ENCODE assay signal across 15 cellular contexts in genomic region chr9:38186372-38187115, GRCh38.
DNase-seq lines count a peak whose midpoint lies in the region; ATAC-seq and TF ChIP-seq lines count a peak whose summit lies in the region.
"Had no signal": no experiment of that assay in that cellular context is flagged by ENCODE, and none has a peak within 500 bp of the region (broad histone marks: within the 10 kb centered on the region; RNA-seq: fewer than 3 reads in every experiment).

No MANE protein-coding gene starts in this region.

- H3K4me3 ChIP-seq in GM23338: no peak overlapping the region
- H3K4me3 ChIP-seq in PC-3 (ENCODE audit: low read length): no peak overlapping the region
- H3K4me3 ChIP-seq in choroid plexus epithelial cell (ENCODE audit: low read depth, low read length): no peak overlapping the region
- H3K4me3 ChIP-seq in lower lobe of right lung: no peak overlapping the region
- H3K4me3 ChIP-seq: SJCRH30 had no signal

- H3K79me2 ChIP-seq in GM23338 (replicated peaks; ENCODE audit: insufficient read depth) (no peaks in the 10 kb centered on the region), PC-3 (ENCODE audit: low read length) (no peaks in the 10 kb centered on the region)

- H3K4me2 ChIP-seq in GM23338 (no peak overlapping the region), PC-3 (ENCODE audit: low read length) (no peak overlapping the region)
- H3K4me2 ChIP-seq: KMS-11 had no signal

- intact Hi-C loops in PC-3 (cut with micrococcal nuclease) (no loop called here), lower lobe of right lung (cut with DNase I) (no loop called here)

- H3K27me3 ChIP-seq in GM23338 (ENCODE audit: insufficient read depth): no peaks in the 10 kb centered on the region
- H3K27me3 ChIP-seq in PC-3 (ENCODE audit: low read length): no peaks in the 10 kb centered on the region
- no peaks in the 10 kb centered on the region for H3K27me3 ChIP-seq in lower lobe of right lung (ENCODE audit: low read depth)
- H3K27me3 ChIP-seq: SJCRH30 had no signal

- POLR2A ChIA-PET in PC-3 (lab: Charles Lee; ENCODE audit: unreplicated experiment): no interaction called here

- no peak overlapping the region for H3K4me3 Mint-ChIP-seq in GM23338
- H3K4me3 Mint-ChIP-seq: CD4-positive, alpha-beta T cell had no signal

- H4K20me1 ChIP-seq in GM23338 (replicated peaks; ENCODE audit: insufficient read depth): no peaks in the 10 kb centered on the region; the same call in 1 of the 2 replicates
- H4K20me1 ChIP-seq in PC-3 (ENCODE audit: low read length): no peaks in the 10 kb centered on the region

- H3K4me1 ChIP-seq in GM23338 (ENCODE audit: insufficient read depth): peaks cover 8% of the 10 kb centered on the region; the same call in 1 of the 2 replicates
- peaks cover 18% of the 10 kb centered on the region for H3K4me1 ChIP-seq in PC-3 (ENCODE audit: insufficient read depth, low read length)
- no peaks in the 10 kb centered on the region for H3K4me1 ChIP-seq in lower lobe of right lung

- H3K9ac ChIP-seq in PC-3 (ENCODE audit: low read length): no peak overlapping the region
- H3K9ac ChIP-seq: KMS-11 had no signal

- H3K36me3 Mint-ChIP-seq in GM23338 (ENCODE audit: low read depth): no peaks in the 10 kb centered on the region

- no peaks in the 10 kb centered on the region for H3K9me3 Mint-ChIP-seq in GM23338
- H3K9me3 Mint-ChIP-seq: CD4-positive, alpha-beta T cell had no signal

- H2AFZ ChIP-seq in GM23338: peak overlapping the region; percentile 39
- no peak overlapping the region for H2AFZ ChIP-seq in PC-3 (ENCODE audit: low read length)

- TF ChIP-seq CTCF in GM23338 (conservative IDR thresholded peaks at IDR 0.05; ENCODE audit: low read depth in 2 of 2): no peak
- no peak for TF ChIP-seq CTCF in PC-3 (conservative IDR thresholded peaks at IDR 0.05; ENCODE audit: low read depth, low read length)
- TF ChIP-seq CTCF in choroid plexus epithelial cell (conservative IDR thresholded peaks at IDR 0.05; ENCODE audit: low read depth, low read length): no peak
- no peak for TF ChIP-seq CTCF in lower lobe of right lung (IDR thresholded peaks at IDR 0.05)

- peaks cover 37% of the 10 kb centered on the region for H3K4me1 Mint-ChIP-seq in GM23338

- H3K9me2 ChIP-seq in GM23338 (ENCODE audit: insufficient read depth) (no peaks in the 10 kb centered on the region), PC-3 (replicated peaks; ENCODE audit: low read length) (no peaks in the 10 kb centered on the region)

- CTCF ChIA-PET in PC-3 (lab: Charles Lee): no interaction called here

- H3K27me3 Mint-ChIP-seq in GM23338 (ENCODE audit: insufficient read depth, low read depth, poor library complexity): peaks cover 3% of the 10 kb centered on the region

- H3K36me3 ChIP-seq in GM23338 (ENCODE audit: insufficient read depth) (no peaks in the 10 kb centered on the region), PC-3 (ENCODE audit: low read depth, low read length) (no peaks in the 10 kb centered on the region), lower lobe of right lung (no peaks in the 10 kb centered on the region)
- H3K36me3 ChIP-seq: SJCRH30 had no signal

- no peak overlapping the region for H3K27ac Mint-ChIP-seq in GM23338
- H3K27ac Mint-ChIP-seq: CD4-positive, alpha-beta T cell had no signal

- no TSS peak for BruUV-seq in PC-3 (replicated peaks; lab: Mats Ljungman, UMichigan)

- no peaks in the 10 kb centered on the region for H3F3A ChIP-seq in GM23338 (replicated peaks; ENCODE audit: low read depth)
- H3F3A ChIP-seq in PC-3 (ENCODE audit: low read length, unreplicated experiment): no peaks in the 10 kb centered on the region

- no peak overlapping the region for H3K27ac ChIP-seq in GM23338 (ENCODE audit: low read depth)
- peak overlapping the region; percentile 32; the same call in 1 of the 2 replicates for H3K27ac ChIP-seq in PC-3 (ENCODE audit: low read length)
- no peak overlapping the region for H3K27ac ChIP-seq in lower lobe of right lung
- H3K27ac ChIP-seq: KMS-11, RWPE1, SJCRH30 had no signal

- ATAC-seq in GM23338 (no peak), PC-3 (peak; percentile 37; the same call in 1 of the 2 replicates), lower lobe of right lung (no peak)

- DNase-seq in GM23338 (ENCODE audit: low spot score) (no peak), PC-3 (peak; percentile 62), choroid plexus epithelial cell (ENCODE audit: low read depth) (peak; percentile 72), pulmonary artery endothelial cell (ENCODE audit: low read depth, low spot score) (peak; percentile 37), lower lobe of right lung (no peak), iPS-NIHi7 (ENCODE audit: extremely low spot score) (no peak), NCI-H2171 (lab: John Stamatoyannopoulos, UW) (no peak)
- DNase-seq: ACHN; CD4-positive, alpha-beta T cell; NCI-H1417; NCI-H2029; NCI-H510A treated with DMSO at 0.1 percent for 48 hours; SJCRH30 had no signal

- H3K9me3 ChIP-seq in PC-3 (ENCODE audit: low read length) (no peaks in the 10 kb centered on the region), lower lobe of right lung (no peaks in the 10 kb centered on the region)
- H3K9me3 ChIP-seq: SJCRH30 had no signal

TF ChIP-seq in GM23338, 12 proteins besides CTCF, POLR2A, EP300 and RAD21:
- TF ChIP-seq ETS1 (IDR thresholded peaks at IDR 0.05) (no peak), STAT1 (IDR thresholded peaks at IDR 0.05; ENCODE audit: unreplicated experiment) (no peak)

Comparison
In these comparisons a context has a peak if more than half of its experiments do, and no peak if none do; other contexts are left out.
1. DNase-seq: peak in PC-3 (single experiment), choroid plexus epithelial cell (single experiment) and pulmonary artery endothelial cell (single experiment); none in GM23338 (single experiment), lower lobe of right lung (single experiment), iPS-NIHi7 (single experiment) and NCI-H2171 (single experiment).